Comparison of ENCODE assay signal across 4 cellular contexts in the genomic region with DNA sequence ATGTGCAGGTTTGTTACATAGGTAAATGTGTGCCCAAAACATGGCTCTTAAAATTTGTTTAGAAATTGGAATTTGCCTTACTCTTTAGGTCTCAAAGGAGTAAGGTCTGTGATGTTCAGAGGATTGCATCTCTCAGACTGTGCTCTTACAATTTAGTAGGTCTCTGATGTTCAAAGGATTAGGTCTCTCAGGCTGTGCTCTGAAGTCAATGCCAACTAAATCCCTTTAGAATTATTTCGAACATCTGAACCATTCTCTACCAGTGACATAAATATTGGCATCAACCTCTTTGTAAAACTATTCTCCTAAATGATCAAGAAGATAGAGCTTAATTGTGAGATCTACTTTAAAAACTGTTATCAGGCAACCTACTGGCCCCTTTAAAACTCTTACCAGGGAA. TPM values are rescaled to one million over a fixed set of nuclear protein-coding genes. Genes with fewer than 3 reads are reported as not detected.
"Had no signal": no experiment of that assay in that cellular context is flagged by ENCODE, and none has a peak within 500 bp of the region (broad histone marks: within the 10 kb centered on the region; RNA-seq: fewer than 3 reads in every experiment).

TSS of gene OR5K1 (plus strand) at position 301 of the 400 bp plus-strand sequence. CDS start 6,376 bp downstream, outside the sequence.

- DNase-seq: GDM1, GF-D8 had no signal

- ATAC-seq: GM12878 had no signal

- H3K4me3 ChIP-seq: GM12878 had no signal

RNA-seq across cellular contexts. Expression of gene OR5K1, which starts in this region (rescaled TPM):
- total RNA-seq: G401, GM12878 had no signal
